Comparison of ENCODE assay signal across 11 cellular contexts in genomic region chr4:13783800-13784411, GRCh38.
DNase-seq lines count a peak whose midpoint lies in the region; ATAC-seq, FAIRE-seq and TF ChIP-seq lines count a peak whose summit lies in the region.
"Had no signal": no experiment of that assay in that cellular context is flagged by ENCODE, and none has a peak within 500 bp of the region (broad histone marks: within the 10 kb centered on the region; RNA-seq: fewer than 3 reads in every experiment).

No MANE protein-coding gene starts in this region.

- no TSS peak for BruUV-seq in GM12878 (replicated peaks; lab: Mats Ljungman, UMichigan)

- CTCF ChIA-PET in GM12878 (lab: Yijun Ruan, JAX) = no interaction called here

- SMC1A ChIA-PET in GM12878 (lab: Charles Lee; ENCODE audit: uncharacterized antibody, unreplicated experiment) = interaction anchor here (1.0 to 2.1 kb wide), 3 partner anchors 9 to 53 kb away, joined by 3 to 10 read pairs (median 3); no protein-coding TSS in a partner anchor

- 2% methylated on average over 8 of the region's 8 CpGs for WGBS in GM12878 (ENCODE audit: insufficient coverage, insufficient replicate concordance, low lambda C conversion rate, missing lambda C conversion rate)

- H3K4me1 ChIP-seq in GM12878 (ENCODE audit: control insufficient read depth, insufficient read depth, low read length) = no peaks in the 10 kb centered on the region

- H2AFZ ChIP-seq in GM12878 (ENCODE audit: control insufficient read depth, low read depth, low read length) = no peak overlapping the region

- H3K27me3 ChIP-seq in GM12878 (replicated peaks in 1 of 2; ENCODE audit: control insufficient read depth in 2 of 2, insufficient read depth in 2 of 2, low read length in 1 of 2) = no peaks in the 10 kb centered on the region

- TF ChIP-seq CTCF in GM12878 (IDR thresholded peaks at IDR 0.05 in 2 of 3, conservative IDR thresholded peaks at IDR 0.05 in 1 of 3; ENCODE audit: control insufficient read depth in 2 of 3, extremely low read depth in 1 of 3, insufficient read depth in 1 of 3, low read depth in 3 of 3, low read length in 3 of 3) = no peak

- no peaks in the 10 kb centered on the region for H3K79me2 ChIP-seq in GM12878 (ENCODE audit: control insufficient read depth, insufficient read depth, low read length)

- H3K9ac ChIP-seq in GM12878 (ENCODE audit: control insufficient read depth, insufficient read depth, low read length) = no peak overlapping the region

- RAD21 ChIA-PET in GM12878 (lab: Charles Lee; ENCODE audit: unreplicated experiment) = no interaction called here

- ATAC-seq in HG02884 (IDR thresholded peaks at IDR 0.05; ENCODE audit: unreplicated experiment) (peak; percentile 77), GM12878 (peak; percentile 93), HG03175 (IDR thresholded peaks at IDR 0.05; ENCODE audit: unreplicated experiment) (no peak), HG03457 (IDR thresholded peaks at IDR 0.05; ENCODE audit: unreplicated experiment) (no peak)
- ATAC-seq: stimulated activated naive CD8-positive, alpha-beta T cell treated with anti-CD3 and anti-CD28 coated beads, Interleukin-15, Interleukin-2, amounts not matched to agents 100 U/mL and 50 U/mL, for 24 hours had no signal

- POLR2A ChIA-PET in GM12878 (lab: Charles Lee) = no interaction called here

- intact Hi-C loops in GM12878 (cut with micrococcal nuclease; ENCODE audit: unreplicated experiment) = loop anchor here (10.0 kb wide), 1 partner anchor 129 kb away; no protein-coding TSS in a partner anchor

- TF ChIP-seq POLR2A in GM12878 (IDR thresholded peaks at IDR 0.05; ENCODE audit: low read depth, low read length) = no peak

- no peak for TF ChIP-seq RAD21 in GM12878 (IDR thresholded peaks at IDR 0.05; ENCODE audit: insufficient read depth, low read depth, low read length)

- no peak overlapping the region for H3K4me3 ChIP-seq in GM12878

- H3K9me3 ChIP-seq in GM12878 (replicated peaks; ENCODE audit: control insufficient read depth, insufficient read depth, low read length) = no peaks in the 10 kb centered on the region

- H3K36me3 ChIP-seq in GM12878 (ENCODE audit: control insufficient read depth in 2 of 2, insufficient read depth in 2 of 2, low read length in 1 of 2) = no peaks in the 10 kb centered on the region

- H3K27ac ChIP-seq in GM12878 (ENCODE audit: control insufficient read depth, insufficient read depth) = no peak overlapping the region

- no peaks in the 10 kb centered on the region for H4K20me1 ChIP-seq in GM12878 (ENCODE audit: control insufficient read depth, insufficient read depth)

- no peak for FAIRE-seq in GM12878 (lab: Jason Lieb, UNC)

- in situ Hi-C loops in GM12878 (cut with MboI) = no loop called here

- DNase-seq in COLO829 (ENCODE audit: low spot score) (peak; percentile 80), GM12878 (ENCODE audit: low read depth, low spot score) (peak; percentile 13), left kidney (ENCODE audit: low read depth, low spot score) (peak; percentile 71), Kasumi-1 (lab: John Stamatoyannopoulos, UW) (no peak), DMS79 (lab: John Stamatoyannopoulos, UW) (no peak)
- DNase-seq: activated CD8-positive, alpha-beta memory T cell treated with anti-CD3 and anti-CD28 coated beads, Interleukin-2, amount 50 U/mL, for 48 hours; NCI-H1105; stimulated activated naive CD8-positive, alpha-beta T cell treated with anti-CD3 and anti-CD28 coated beads, Interleukin-15, Interleukin-2, amounts not matched to agents 100 U/mL and 50 U/mL, for 24 hours had no signal

- peak in 1 of 2 experiments; percentile 17; a peak in 1 of 4 replicates for TF ChIP-seq EP300 in GM12878 (IDR thresholded peaks at IDR 0.05; ENCODE audit: borderline replicate concordance in 1 of 2, control insufficient read depth in 1 of 2, low read depth in 2 of 2, low read length in 2 of 2)

- H3K4me2 ChIP-seq in GM12878 (ENCODE audit: control insufficient read depth, insufficient read depth) = no peak overlapping the region

TF ChIP-seq in GM12878, 131 proteins besides CTCF, POLR2A, EP300 and RAD21 (continues in another document):
- TF ChIP-seq PAX5 (IDR thresholded peaks at IDR 0.05; ENCODE audit: borderline replicate concordance, low read depth, low read length) (0 out of 2 replicates have a peak, but pooled peaks have one; percentile 48), MTA2 (IDR thresholded peaks at IDR 0.05; ENCODE audit: low read depth) (peak; percentile 63), STAT3 (IDR thresholded peaks at IDR 0.05; ENCODE audit: low read depth, low read length) (no peak), YY1 (IDR thresholded peaks at IDR 0.05; ENCODE audit: low read depth, low read length) (no peak), NR2C1 (IDR thresholded peaks at IDR 0.05) (no peak), USF1 (IDR thresholded peaks at IDR 0.05; ENCODE audit: borderline replicate concordance, extremely low read length, insufficient read depth, low read depth, low read length) (no peak), PBX3 (IDR thresholded peaks at IDR 0.05; ENCODE audit: insufficient replicate concordance, low read depth, low read length) (no peak), PML (IDR thresholded peaks at IDR 0.05; ENCODE audit: low read length) (no peak), MEF2A (IDR thresholded peaks at IDR 0.05; ENCODE audit: insufficient read depth, low read depth, low read length) (no peak), IKZF2 (IDR thresholded peaks at IDR 0.05) (peak; percentile 58 to 75; a peak in 2 of 4 replicates), RELA (IDR thresholded peaks at IDR 0.05; ENCODE audit: borderline replicate concordance, partially characterized antibody) (no peak), ATF7 (IDR thresholded peaks at IDR 0.05; ENCODE audit: low read depth) (peak; percentile 45), ZNF217 (IDR thresholded peaks at IDR 0.05) (no peak), NR2F1 (conservative IDR thresholded peaks at IDR 0.05) (0 out of 2 replicates have a peak, but pooled peaks have one; percentile 30), PAX8 (IDR thresholded peaks at IDR 0.05) (no peak), ZNF384 (IDR thresholded peaks at IDR 0.05; ENCODE audit: borderline replicate concordance, low read depth, low read length) (no peak), IKZF1 (conservative IDR thresholded peaks at IDR 0.05) (peak; percentile 88), HDGF (IDR thresholded peaks at IDR 0.05) (no peak), HCFC1 (IDR thresholded peaks at IDR 0.05; ENCODE audit: low read length) (no peak), DPF2 (IDR thresholded peaks at IDR 0.05) (peak; percentile 68; the same call in 1 of the 2 replicates), SMAD1 (IDR thresholded peaks at IDR 0.05; ENCODE audit: low read depth, partially characterized antibody) (no peak), SRF (IDR thresholded peaks at IDR 0.05; ENCODE audit: low read depth in 2 of 2, low read length in 2 of 2) (no peak), HDAC2 (IDR thresholded peaks at IDR 0.05) (no peak), MLLT1 (IDR thresholded peaks at IDR 0.05) (no peak), SP1 (IDR thresholded peaks at IDR 0.05; ENCODE audit: low read depth, low read length) (no peak), KDM1A (IDR thresholded peaks at IDR 0.05; ENCODE audit: borderline replicate concordance) (no peak), ZBED1 (IDR thresholded peaks at IDR 0.05; ENCODE audit: borderline replicate concordance) (no peak)

Comparison
In these comparisons a context has a peak if more than half of its experiments do, and no peak if none do; other contexts are left out.
1. DNase-seq: peak in COLO829 (single experiment), GM12878 (single experiment) and left kidney (single experiment); none in Kasumi-1 (0 of 2) and DMS79 (single experiment).
2. ATAC-seq: peak in HG02884 (single experiment) and GM12878 (single experiment); none in HG03175 (single experiment) and HG03457 (single experiment).